In the genomic region with DNA sequence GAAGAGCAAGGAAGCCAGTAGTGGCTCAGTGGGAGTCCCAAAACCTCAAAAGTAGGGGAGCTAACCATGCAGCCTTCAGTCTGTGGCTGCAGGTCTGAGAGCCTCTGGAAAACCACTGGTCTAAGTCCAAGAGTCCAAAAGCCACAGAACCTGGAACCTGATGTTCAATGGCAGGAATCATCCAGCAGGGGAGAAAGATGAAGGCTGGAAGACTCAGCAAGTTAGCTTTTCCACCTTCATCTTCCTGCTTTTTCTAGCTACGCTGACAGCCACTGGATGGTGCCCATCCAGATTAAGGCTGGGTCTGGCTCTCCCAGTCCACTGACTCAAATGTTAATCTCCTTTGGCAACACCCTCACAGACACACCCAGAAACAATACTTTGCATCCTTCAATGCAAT, we compare ENCODE assay signal across 26 cellular contexts.
DNase-seq lines count a peak whose midpoint lies in the region; ATAC-seq and TF ChIP-seq lines count a peak whose summit lies in the region.
"Had no signal": no experiment of that assay in that cellular context is flagged by ENCODE, and none has a peak within 500 bp of the region (broad histone marks: within the 10 kb centered on the region; RNA-seq: fewer than 3 reads in every experiment).

No MANE protein-coding gene starts in this region.

- peak overlapping the region; percentile 14; the same call in 1 of the 2 replicates for H3K4me3 ChIP-seq in LNCaP clone FGC (ENCODE audit: low read depth, low read length)
- no peak overlapping the region for H3K4me3 ChIP-seq in stomach
- H3K4me3 ChIP-seq: PC-9, SJCRH30 had no signal

- H3K4me3 Mint-ChIP-seq in glutamatergic neuron (ENCODE audit: unreplicated experiment) = no peak overlapping the region
- H3K4me3 Mint-ChIP-seq in activated CD4-positive, alpha-beta T cell treated with anti-CD3 and anti-CD28 coated beads for 36 hours = no peak overlapping the region
- H3K4me3 Mint-ChIP-seq: CD8-positive, alpha-beta T cell had no signal

- H3K27ac ChIP-seq in 22Rv1 (peak overlapping the region; percentile 25), stomach (no peak overlapping the region)
- H3K27ac ChIP-seq: PC-9, SJCRH30 had no signal

- no peak for ATAC-seq in GM19035 (IDR thresholded peaks at IDR 0.05; ENCODE audit: unreplicated experiment)
- ATAC-seq in activated CD4-positive, alpha-beta T cell treated with anti-CD3 and anti-CD28 coated beads for 36 hours = no peak
- ATAC-seq: CD8-positive, alpha-beta T cell; Right ventricle myocardium inferior; SK-N-SH treated with all-trans-retinoic acid at 6 μM for 48 hours had no signal

- no peaks in the 10 kb centered on the region for H3K36me3 ChIP-seq in stomach
- H3K36me3 ChIP-seq: SJCRH30 had no signal

- no peaks in the 10 kb centered on the region for H3K36me3 Mint-ChIP-seq in glutamatergic neuron (ENCODE audit: unreplicated experiment)
- no peaks in the 10 kb centered on the region for H3K36me3 Mint-ChIP-seq in activated CD4-positive, alpha-beta T cell treated with anti-CD3 and anti-CD28 coated beads for 36 hours (ENCODE audit: low read depth)
- H3K36me3 Mint-ChIP-seq: CD8-positive, alpha-beta T cell had no signal

- H3K4me1 ChIP-seq in stomach = peaks cover 0 to 10% (median 4%) of the 10 kb centered on the region in 4 donors
- H3K4me1 ChIP-seq: Caco-2, SJCRH30 had no signal

- no peak overlapping the region for H3K27ac Mint-ChIP-seq in glutamatergic neuron (ENCODE audit: unreplicated experiment)
- no peak overlapping the region for H3K27ac Mint-ChIP-seq in activated CD4-positive, alpha-beta T cell treated with anti-CD3 and anti-CD28 coated beads for 36 hours
- H3K27ac Mint-ChIP-seq: CD8-positive, alpha-beta T cell had no signal

- WGBS in stomach, 5 donors = 61 to 79% (median 65%) methylated on average over 1 of the region's 1 CpG

- CTCF ChIA-PET in activated CD4-positive, alpha-beta T cell treated with anti-CD3 and anti-CD28 coated beads for 36 hours (lab: Charles Lee) = no interaction called here

- no peaks in the 10 kb centered on the region for H3K4me1 Mint-ChIP-seq in glutamatergic neuron (ENCODE audit: low read depth, unreplicated experiment)
- H3K4me1 Mint-ChIP-seq in activated CD4-positive, alpha-beta T cell treated with anti-CD3 and anti-CD28 coated beads for 36 hours = no peaks in the 10 kb centered on the region

- no peaks in the 10 kb centered on the region for H3K27me3 ChIP-seq in stomach
- H3K27me3 ChIP-seq: SJCRH30 had no signal

- no peaks in the 10 kb centered on the region for H3K27me3 Mint-ChIP-seq in glutamatergic neuron (ENCODE audit: unreplicated experiment)
- H3K27me3 Mint-ChIP-seq in activated CD4-positive, alpha-beta T cell treated with anti-CD3 and anti-CD28 coated beads for 36 hours = no peaks in the 10 kb centered on the region

- POLR2A ChIA-PET in activated CD4-positive, alpha-beta T cell treated with anti-CD3 and anti-CD28 coated beads for 36 hours (lab: Charles Lee) = no interaction called here

- H3K9me3 Mint-ChIP-seq in glutamatergic neuron (ENCODE audit: unreplicated experiment) = no peaks in the 10 kb centered on the region
- no peaks in the 10 kb centered on the region for H3K9me3 Mint-ChIP-seq in activated CD4-positive, alpha-beta T cell treated with anti-CD3 and anti-CD28 coated beads for 36 hours (ENCODE audit: low read depth)
- H3K9me3 Mint-ChIP-seq: CD8-positive, alpha-beta T cell had no signal

- TF ChIP-seq CTCF in 22Rv1 (IDR thresholded peaks at IDR 0.05) = no peak
- TF ChIP-seq CTCF in GM12872 (IDR thresholded peaks at IDR 0.05; ENCODE audit: insufficient read depth, low read depth, low read length) = peak; percentile 11; the same call in 1 of the 3 replicates
- peak; percentile 44 for TF ChIP-seq CTCF in LNCaP clone FGC (IDR thresholded peaks at IDR 0.05; ENCODE audit: control insufficient read depth, extremely low read depth, insufficient read depth)
- TF ChIP-seq CTCF in glutamatergic neuron (IDR thresholded peaks at IDR 0.05; ENCODE audit: partially characterized antibody, unreplicated experiment) = peak; percentile 22
- no peak for TF ChIP-seq CTCF in stomach (IDR thresholded peaks at IDR 0.05)

- no peak for TF ChIP-seq POLR2A in stomach (IDR thresholded peaks at IDR 0.05)

- DNase-seq in LNCaP clone FGC (ENCODE audit: low read depth) (peak; percentile 88), glutamatergic neuron (no peak), stomach (no peak), HCEC 1CT (no peak)
- no peak for DNase-seq in activated CD4-positive, alpha-beta T cell treated with anti-CD3 and anti-CD28 coated beads for 36 hours
- DNase-seq: C1 segment of cervical spinal cord; Caco-2; CD8-positive, alpha-beta T cell; IMR-90; KG1; NCI-H1048; NCI-H1417; NCI-H1694; NCI-H2081; NCI-H2171; NCI-H226; NCI-H510A; NCI-H69; NK-92 treated with Interleukin-12 subunit alpha and Interleukin-12 subunit beta, amount 100 ng/mL, for 24 hours; PC-9; SJCRH30 had no signal

- intact Hi-C loops in activated CD4-positive, alpha-beta T cell treated with anti-CD3 and anti-CD28 coated beads for 36 hours (cut with DNase I, micrococcal nuclease) = no loop called here
- intact Hi-C loops in stomach (cut with DNase I; ENCODE audit: low total_unique reads) = no loop called here

- no peaks in the 10 kb centered on the region for H3K9me3 ChIP-seq in stomach
- H3K9me3 ChIP-seq: Caco-2, SJCRH30 had no signal

- no peak for TF ChIP-seq EP300 in stomach (IDR thresholded peaks at IDR 0.05)

Comparison
In these comparisons a context has a peak if more than half of its experiments do, and no peak if none do; other contexts are left out.
1. CTCF ChIP-seq: peak in GM12872 (single experiment), LNCaP clone FGC (single experiment) and glutamatergic neuron (single experiment); none in 22Rv1 (single experiment) and stomach (0 of 7).